In genomic region chr3:49339947-49340800, GRCh38 we compare ENCODE assay signal across 1 cellular context.
TF ChIP-seq lines count a peak whose summit lies in the region.

Gene USP4, minus strand, starts transcription at chr3:49340053. Its CDS starts 29 bp downstream, at chr3:49340024.

TF ChIP-seq in HepG2, 621 proteins besides CTCF, POLR2A, EP300 and RAD21 (continued from another document and continues in another):
- TF ChIP-seq ZNF407 (CRISPR knock-in tag; IDR thresholded peaks at IDR 0.05; ENCODE audit: not compliant biosample characterization) = peak; percentile 98
- TF ChIP-seq ZNF558 (CRISPR knock-in tag; IDR thresholded peaks at IDR 0.05; ENCODE audit: borderline replicate concordance) = peak; percentile 99
- no peak for TF ChIP-seq ZNF512B (CRISPR knock-in tag; IDR thresholded peaks at IDR 0.05; ENCODE audit: borderline replicate concordance)
- TF ChIP-seq TOPORS (CRISPR knock-in tag; IDR thresholded peaks at IDR 0.05) = peak; percentile 96
- TF ChIP-seq KDM5B (CRISPR knock-in tag; IDR thresholded peaks at IDR 0.05; ENCODE audit: borderline replicate concordance) = peak; percentile 100
- TF ChIP-seq CHCHD3 (CRISPR knock-in tag; IDR thresholded peaks at IDR 0.05) = peak; percentile 86; the same call in 1 of the 2 replicates
- TF ChIP-seq THAP9 (CRISPR knock-in tag; IDR thresholded peaks at IDR 0.05; ENCODE audit: borderline replicate concordance) = peak; percentile 76; the same call in 1 of the 2 replicates
- TF ChIP-seq ZNF576 (CRISPR knock-in tag; IDR thresholded peaks at IDR 0.05) = peak; percentile 94
- peak; percentile 69; the same call in 1 of the 2 replicates for TF ChIP-seq THYN1 (CRISPR knock-in tag; IDR thresholded peaks at IDR 0.05; ENCODE audit: borderline replicate concordance, low read depth)
- TF ChIP-seq RERE (CRISPR knock-in tag; IDR thresholded peaks at IDR 0.05; ENCODE audit: low read depth) = peak; percentile 51; the same call in 1 of the 2 replicates
- TF ChIP-seq ZNF747 (CRISPR knock-in tag; IDR thresholded peaks at IDR 0.05; ENCODE audit: borderline replicate concordance) = peak; percentile 91
- peak; percentile 97 for TF ChIP-seq ZBTB8A (CRISPR knock-in tag; IDR thresholded peaks at IDR 0.05; ENCODE audit: borderline replicate concordance, low read depth)
- 0 out of 2 replicates have a peak, but pooled peaks have one; percentile 71 for TF ChIP-seq MTF2 (CRISPR knock-in tag; IDR thresholded peaks at IDR 0.05; ENCODE audit: borderline replicate concordance)
- no peak for TF ChIP-seq NFE2L1 (CRISPR knock-in tag; IDR thresholded peaks at IDR 0.05; ENCODE audit: borderline replicate concordance)
- no peak; a peak in 1 of 4 replicates for TF ChIP-seq REST (IDR thresholded peaks at IDR 0.05; ENCODE audit: borderline replicate concordance in 1 of 2, low read depth in 1 of 2, low read length in 2 of 2)
- no peak for TF ChIP-seq KDM6A (CRISPR knock-in tag; IDR thresholded peaks at IDR 0.05; ENCODE audit: low read depth)
- peak; percentile 78; the same call in 1 of the 2 replicates for TF ChIP-seq ZNF138 (CRISPR knock-in tag; IDR thresholded peaks at IDR 0.05; ENCODE audit: low read depth)
- no peak for TF ChIP-seq TCF7L2 (IDR thresholded peaks at IDR 0.05; ENCODE audit: low read depth, low read length)
- TF ChIP-seq ASH2L (IDR thresholded peaks at IDR 0.05; ENCODE audit: insufficient read length, low read depth, low read length) = peak; percentile 80
- TF ChIP-seq ATF7 (IDR thresholded peaks at IDR 0.05) = no peak
- TF ChIP-seq ATF7 (CRISPR knock-in tag; IDR thresholded peaks at IDR 0.05) = peak; percentile 88
- peak; percentile 89 for TF ChIP-seq JUN (CRISPR knock-in tag; IDR thresholded peaks at IDR 0.05)
- 0 out of 2 replicates have a peak, but pooled peaks have one; percentile 42 for TF ChIP-seq MYNN (CRISPR knock-in tag; IDR thresholded peaks at IDR 0.05; ENCODE audit: low read depth)
- TF ChIP-seq CC2D1A (CRISPR knock-in tag; IDR thresholded peaks at IDR 0.05) = 0 out of 2 replicates have a peak, but pooled peaks have one; percentile 28
- TF ChIP-seq ZNF317 (CRISPR knock-in tag; IDR thresholded peaks at IDR 0.05) = peak; percentile 90
- TF ChIP-seq ZFP36L2 (CRISPR knock-in tag; IDR thresholded peaks at IDR 0.05) = no peak
- peak; percentile 72 for TF ChIP-seq ZBTB20 (CRISPR knock-in tag; IDR thresholded peaks at IDR 0.05; ENCODE audit: borderline replicate concordance, low read depth)
- TF ChIP-seq ZIK1 (CRISPR knock-in tag; IDR thresholded peaks at IDR 0.05; ENCODE audit: borderline replicate concordance, low read depth) = peak; percentile 98
- peak; percentile 82 for TF ChIP-seq TFAP4 (IDR thresholded peaks at IDR 0.05; ENCODE audit: borderline replicate concordance, low read depth)
